8 cellular contexts compared by ENCODE assay signal in genomic region chr12:108729612-108730336, GRCh38.
DNase-seq lines count a peak whose midpoint lies in the region; ATAC-seq lines count a peak whose summit lies in the region.

No MANE protein-coding gene starts in this region.

- H3K27ac Mint-ChIP-seq in activated naive CD8-positive, alpha-beta T cell, result peak overlapping the region; percentile 72
- peak overlapping the region; percentile 92 for H3K27ac Mint-ChIP-seq in stimulated activated naive B cell treated with anti-CD40 and anti-IgM and Interleukin-4, amounts not matched to agents 10 μg/mL and 1 μg/mL and 100 μg/mL, for 72 hours

- peak overlapping the region; percentile 76 for H3K4me3 ChIP-seq in iPS-20b (ENCODE audit: low read length)

- H3K27me3 ChIP-seq in iPS-20b (ENCODE audit: insufficient read depth, low read length), result no peaks in the 10 kb centered on the region

- H3K9me3 Mint-ChIP-seq in activated naive CD8-positive, alpha-beta T cell (ENCODE audit: low read depth), result no peaks in the 10 kb centered on the region
- no peaks in the 10 kb centered on the region for H3K9me3 Mint-ChIP-seq in stimulated activated naive B cell treated with anti-CD40 and anti-IgM and Interleukin-4, amounts not matched to agents 10 μg/mL and 1 μg/mL and 100 μg/mL, for 72 hours

- H3K27ac ChIP-seq in iPS-20b (ENCODE audit: low read length), result peak overlapping the region; percentile 0

- H3K4me1 ChIP-seq in ES-I3 (ENCODE audit: insufficient read depth, low read length), result peaks cover 16% of the 10 kb centered on the region; the same call in 1 of the 2 replicates
- H3K4me1 ChIP-seq in iPS-20b (ENCODE audit: insufficient read depth, low read length), result peaks cover 17% of the 10 kb centered on the region

- ATAC-seq in stimulated activated naive B cell treated with anti-CD40 and anti-IgM and Interleukin-4, amounts not matched to agents 10 μg/mL and 1 μg/mL and 100 μg/mL, for 72 hours (replicated peaks), result no peak
- ATAC-seq in HG02885 (IDR thresholded peaks at IDR 0.05; ENCODE audit: poor library complexity, unreplicated experiment) (no peak), GM19351 (IDR thresholded peaks at IDR 0.05; ENCODE audit: unreplicated experiment) (no peak)

- peak; percentile 17 for DNase-seq in NAMALWA (ENCODE audit: low spot score)
- no peak for DNase-seq in stimulated activated naive B cell treated with anti-CD40 and anti-IgM and Interleukin-4, amounts not matched to agents 10 μg/mL and 1 μg/mL and 100 μg/mL, for 72 hours
- no peak for DNase-seq in T-helper 9 cell

- no peaks in the 10 kb centered on the region for H3K36me3 Mint-ChIP-seq in activated naive CD8-positive, alpha-beta T cell
- H3K36me3 Mint-ChIP-seq in stimulated activated naive B cell treated with anti-CD40 and anti-IgM and Interleukin-4, amounts not matched to agents 10 μg/mL and 1 μg/mL and 100 μg/mL, for 72 hours, result peaks cover 0 to 9% of the 10 kb centered on the region in 2 donors

- H3K36me3 ChIP-seq in ES-I3 (ENCODE audit: insufficient read depth, low read length) (no peaks in the 10 kb centered on the region), iPS-20b (ENCODE audit: insufficient read depth, low read depth, low read length) (no peaks in the 10 kb centered on the region)

- H3K27me3 Mint-ChIP-seq in activated naive CD8-positive, alpha-beta T cell, result no peaks in the 10 kb centered on the region
- H3K27me3 Mint-ChIP-seq in stimulated activated naive B cell treated with anti-CD40 and anti-IgM and Interleukin-4, amounts not matched to agents 10 μg/mL and 1 μg/mL and 100 μg/mL, for 72 hours, result no peaks in the 10 kb centered on the region

- peak overlapping the region; percentile 89 for H3K4me3 Mint-ChIP-seq in activated naive CD8-positive, alpha-beta T cell
- H3K4me3 Mint-ChIP-seq in stimulated activated naive B cell treated with anti-CD40 and anti-IgM and Interleukin-4, amounts not matched to agents 10 μg/mL and 1 μg/mL and 100 μg/mL, for 72 hours, result peak overlapping the region; percentile 94 to 100

- peaks cover 35% of the 10 kb centered on the region for H3K4me1 Mint-ChIP-seq in activated naive CD8-positive, alpha-beta T cell (ENCODE audit: low read depth)
- peaks cover 37 to 61% of the 10 kb centered on the region in 2 donors for H3K4me1 Mint-ChIP-seq in stimulated activated naive B cell treated with anti-CD40 and anti-IgM and Interleukin-4, amounts not matched to agents 10 μg/mL and 1 μg/mL and 100 μg/mL, for 72 hours

- no peaks in the 10 kb centered on the region for H3K9me3 ChIP-seq in ES-I3 (ENCODE audit: control insufficient read depth, insufficient read depth, low read length)
- no peaks in the 10 kb centered on the region for H3K9me3 ChIP-seq in iPS-20b (ENCODE audit: insufficient read depth, low read depth, low read length)

- peak overlapping the region; percentile 99 for H3K9ac ChIP-seq in ES-I3 (ENCODE audit: low read depth, low read length)
- H3K9ac ChIP-seq in iPS-20b (ENCODE audit: low read depth, low read length), result peak overlapping the region; percentile 80
